Comparison of ENCODE assay signal across 8 cellular contexts in the genomic region with DNA sequence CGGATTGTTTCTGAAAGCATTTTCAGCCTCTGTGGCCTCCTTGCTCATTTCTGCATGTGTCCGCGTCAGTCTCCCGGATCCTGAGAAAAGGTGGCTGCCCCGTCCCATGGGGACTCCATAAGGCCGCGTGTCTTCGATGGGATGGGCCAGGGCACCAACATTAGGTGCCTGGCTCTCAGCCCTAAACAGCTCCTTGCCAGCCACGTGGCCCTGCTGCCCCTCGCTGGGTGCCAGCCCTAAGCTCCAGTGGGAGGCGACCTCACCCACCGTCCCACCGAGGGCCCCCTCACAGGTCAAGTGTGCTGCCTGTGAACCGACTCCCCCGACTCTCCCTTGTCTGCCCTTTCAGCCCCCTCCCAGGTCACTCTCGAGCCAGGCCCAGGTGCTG. TPM values are rescaled to one million over a fixed set of nuclear protein-coding genes. Genes with fewer than 3 reads are reported as not detected.
A peak's percentile ranks its signal among the peaks of the same experiment; 100 is the strongest.
DNase-seq lines count a peak whose midpoint lies in the region; ATAC-seq and TF ChIP-seq lines count a peak whose summit lies in the region.

No MANE protein-coding gene starts in this region.

- peaks cover 45% of the 10 kb centered on the region for H3K79me2 ChIP-seq in DND-41 (ENCODE audit: insufficient read depth, low read length)

- peak overlapping the region; percentile 80 for H2AFZ ChIP-seq in DND-41 (ENCODE audit: low read depth, low read length)

- no peak for ATAC-seq in DND-41 (ENCODE audit: insufficient read depth, low read depth)
- no peak for ATAC-seq in HG03108 (IDR thresholded peaks at IDR 0.05; ENCODE audit: unreplicated experiment)

- H3K27ac ChIP-seq in DND-41 (ENCODE audit: low read length) (peak overlapping the region; percentile 84), HUES6 (ENCODE audit: low read depth, low read length) (peak overlapping the region; percentile 72; the same call in 1 of the 2 replicates), mucosa of rectum (ENCODE audit: low read depth in 2 of 2, low read length in 2 of 2) (peak overlapping the region; percentile 93 to 98)

- H3K27me3 ChIP-seq in DND-41 (ENCODE audit: insufficient read depth, low read length, poor library complexity), result no peaks in the 10 kb centered on the region
- no peaks in the 10 kb centered on the region for H3K27me3 ChIP-seq in HUES6 (ENCODE audit: control insufficient read depth, insufficient read depth, low read length)
- H3K27me3 ChIP-seq in mucosa of rectum (ENCODE audit: control insufficient read depth in 2 of 2, insufficient read depth in 2 of 2, low read length in 2 of 2), result no peaks in the 10 kb centered on the region

- H3K9ac ChIP-seq in DND-41 (ENCODE audit: low read depth, low read length) (peak overlapping the region; percentile 96), HUES6 (ENCODE audit: low read length) (peak overlapping the region; percentile 87), mucosa of rectum (ENCODE audit: low read depth in 1 of 2, low read length in 2 of 2) (peak overlapping the region; percentile 93 to 96)

- H3K9me3 ChIP-seq in DND-41 (ENCODE audit: insufficient read depth, low read length, severe bottlenecking), result no peaks in the 10 kb centered on the region
- no peaks in the 10 kb centered on the region for H3K9me3 ChIP-seq in HUES6 (ENCODE audit: control insufficient read depth, insufficient read depth, low read depth, low read length)
- H3K9me3 ChIP-seq in mucosa of rectum (ENCODE audit: control insufficient read depth in 2 of 2, low read length in 2 of 2), result no peaks in the 10 kb centered on the region

- H3K4me2 ChIP-seq in DND-41 (ENCODE audit: insufficient read depth, low read length), result peak overlapping the region; percentile 96

- no peak for DNase-seq in DND-41
- no peak for DNase-seq in cardiac fibroblast (ENCODE audit: low read depth in 2 of 2)
- no peak for DNase-seq in H4 (ENCODE audit: low spot score)
- DNase-seq in T1000 (lab: John Stamatoyannopoulos, UW), result no peak
- DNase-seq in NCI-H748 treated with DMSO at 0.1 percent for 48 hours (lab: John Stamatoyannopoulos, UW), result no peak

- H4K20me1 ChIP-seq in DND-41 (ENCODE audit: insufficient read depth, low read length), result peaks cover 46% of the 10 kb centered on the region

- H3K4me1 ChIP-seq in DND-41 (ENCODE audit: insufficient read depth, low read length) (peaks cover 34% of the 10 kb centered on the region), HUES6 (ENCODE audit: control insufficient read depth, insufficient read depth, low read length) (peaks cover 21% of the 10 kb centered on the region), mucosa of rectum (ENCODE audit: control insufficient read depth in 2 of 2, insufficient read depth in 2 of 2, low read length in 2 of 2) (peaks cover 60 to 61% of the 10 kb centered on the region in 2 donors)

- TF ChIP-seq CTCF in DND-41 (IDR thresholded peaks at IDR 0.05; ENCODE audit: borderline replicate concordance, extremely low read depth, low read length, poor library complexity, severe bottlenecking) (no peak), cardiac fibroblast (IDR thresholded peaks at IDR 0.05; ENCODE audit: low read depth, low read length) (no peak)

- H3K36me3 ChIP-seq in DND-41 (ENCODE audit: insufficient read depth, low read length) (peaks cover 54% of the 10 kb centered on the region), HUES6 (ENCODE audit: control insufficient read depth, insufficient read depth, low read length) (peaks cover 41% of the 10 kb centered on the region), mucosa of rectum (ENCODE audit: control insufficient read depth in 2 of 2, insufficient read depth in 2 of 2, low read length in 2 of 2) (peaks cover 32 to 35% of the 10 kb centered on the region in 2 donors)

- H3K4me3 ChIP-seq in DND-41 (ENCODE audit: low read depth in 1 of 2, low read length in 2 of 2) (peak overlapping the region; percentile 97 to 99), HUES6 (ENCODE audit: low read depth, low read length) (peak overlapping the region; percentile 74), cardiac fibroblast (replicated peaks in 1 of 2; ENCODE audit: low read depth in 2 of 2, low read length in 2 of 2) (peak overlapping the region; percentile 84 to 88), mucosa of rectum (ENCODE audit: low read length in 2 of 2) (peak overlapping the region; percentile 79 to 81)

RNA-seq across cellular contexts. Expression of gene PHYKPL, which starts 0.9 kb away (rescaled TPM):
- 14.4 and 16.3 TPM in 2 replicates for total RNA-seq in H4 (2014; rRNA removed; shearing (Covaris generic))

RNA-seq across cellular contexts. Expression of gene HNRNPAB, which starts 27.4 kb away (rescaled TPM):
- 138 and 184 TPM in 2 replicates for total RNA-seq in H4 (2014; rRNA removed; shearing (Covaris generic))

RNA-seq across cellular contexts. Expression of gene GMCL2, which starts 44.6 kb away (rescaled TPM):
- total RNA-seq in H4 (2014; rRNA removed; shearing (Covaris generic)), result not detected in 2 replicates
